ENCODE assay signal across 22 cellular contexts in genomic region chr5:147966829-147967228, GRCh38.
DNase-seq lines count a peak whose midpoint lies in the region; ATAC-seq, FAIRE-seq and TF ChIP-seq lines count a peak whose summit lies in the region.
"Had no signal": no experiment of that assay in that cellular context is flagged by ENCODE, and none has a peak within 500 bp of the region (broad histone marks: within the 10 kb centered on the region; RNA-seq: fewer than 3 reads in every experiment).

No MANE protein-coding gene starts in this region.

- no peaks in the 10 kb centered on the region for H3K27me3 ChIP-seq in parathyroid adenoma (ENCODE audit: control insufficient read depth, insufficient read depth, low read length)

- WGBS in A549 (ENCODE audit: missing lambda C conversion rate): 11% methylated on average over 4 of the region's 4 CpGs

- no peak overlapping the region for H3K9ac ChIP-seq in parathyroid adenoma

- TF ChIP-seq CTCF in A549 (IDR thresholded peaks at IDR 0.05) (no peak), parathyroid adenoma (IDR thresholded peaks at IDR 0.05) (no peak)

- H3K4me2 ChIP-seq in A549 (no peak overlapping the region), parathyroid adenoma (ENCODE audit: low read length) (no peak overlapping the region)
- H3K4me2 ChIP-seq: PC-9 had no signal

- H3K27ac ChIP-seq in A549: no peak overlapping the region
- no peak overlapping the region for H3K27ac ChIP-seq in parathyroid adenoma
- H3K27ac ChIP-seq: PC-9, SK-N-MC had no signal

- TF ChIP-seq RAD21 in A549 (conservative IDR thresholded peaks at IDR 0.05 in 1 of 2, IDR thresholded peaks at IDR 0.05 in 1 of 2): no peak

- TF ChIP-seq POLR2A in A549 (IDR thresholded peaks at IDR 0.05; ENCODE audit: low read length): no peak

- H3K9me3 Mint-ChIP-seq in stimulated activated naive CD8-positive, alpha-beta T cell treated with anti-CD3 and anti-CD28 coated beads, Interleukin-15, amount 100 ng/mL, for 72 hours: no peaks in the 10 kb centered on the region

- DNase-seq in A549 (ENCODE audit: low read depth in 1 of 2, low spot score in 1 of 2) (no peak), NCI-H226 (peak; percentile 2), epidermal melanocyte (ENCODE audit: insufficient read length, low spot score) (peak; percentile 63), NCI-H82 treated with DMSO at 0.1 percent for 48 hours (lab: John Stamatoyannopoulos, UW; ENCODE audit: unreplicated experiment) (no peak)
- no peak for DNase-seq in stimulated activated naive CD8-positive, alpha-beta T cell treated with anti-CD3 and anti-CD28 coated beads, Interleukin-15, amount 100 ng/mL, for 72 hours
- DNase-seq: 8988T, DMS153, DND-41, GOT3, HFFc6, KG1, MG63, NCI-H1105 treated with DMSO at 0.1 percent for 48 hours, NCI-H2029, NCI-H446 treated with DMSO at 0.1 percent for 48 hours, NCI-H82, PC-9, SHP77 treated with DMSO at 0.1 percent for 48 hours had no signal

- no peak overlapping the region for H3K4me3 ChIP-seq in A549
- no peak overlapping the region for H3K4me3 ChIP-seq in parathyroid adenoma (ENCODE audit: low read depth, low read length)
- H3K4me3 ChIP-seq: HAP-1, MG63, PC-9, SK-N-MC had no signal

- CTCF ChIA-PET in A549 (lab: Yijun Ruan, JAX): no interaction called here

- no peaks in the 10 kb centered on the region for H3K79me2 ChIP-seq in parathyroid adenoma

- peak overlapping the region; percentile 32 for H2AFZ ChIP-seq in parathyroid adenoma
- H2AFZ ChIP-seq: PC-9 had no signal

- no peak overlapping the region for H3K27ac Mint-ChIP-seq in stimulated activated naive CD8-positive, alpha-beta T cell treated with anti-CD3 and anti-CD28 coated beads, Interleukin-15, amount 100 ng/mL, for 72 hours
- H3K27ac Mint-ChIP-seq: HFFc6 had no signal

- H3K9me3 ChIP-seq in A549 (no peaks in the 10 kb centered on the region), parathyroid adenoma (ENCODE audit: control insufficient read depth, low read length) (no peaks in the 10 kb centered on the region)
- H3K9me3 ChIP-seq: HAP-1, MG63 had no signal

- ATAC-seq in A549 (no peak), HG02852 (IDR thresholded peaks at IDR 0.05; ENCODE audit: unreplicated experiment) (no peak)
- no peak for ATAC-seq in stimulated activated naive CD8-positive, alpha-beta T cell treated with anti-CD3 and anti-CD28 coated beads, Interleukin-15, amount 100 ng/mL, for 72 hours

- H3K4me1 Mint-ChIP-seq in stimulated activated naive CD8-positive, alpha-beta T cell treated with anti-CD3 and anti-CD28 coated beads, Interleukin-15, amount 100 ng/mL, for 72 hours: no peaks in the 10 kb centered on the region

- H3K4me1 ChIP-seq in A549 (no peaks in the 10 kb centered on the region), parathyroid adenoma (no peaks in the 10 kb centered on the region)
- H3K4me1 ChIP-seq: HAP-1 had no signal

- H3K36me3 ChIP-seq in parathyroid adenoma (ENCODE audit: control insufficient read depth, insufficient read depth, low read length): no peaks in the 10 kb centered on the region
- H3K36me3 ChIP-seq: HAP-1, MG63 had no signal

- no peak for TF ChIP-seq EP300 in A549 (IDR thresholded peaks at IDR 0.05)

- no peak for FAIRE-seq in A549 (lab: Jason Lieb, UNC)

- peaks cover 9% of the 10 kb centered on the region for H3K27me3 Mint-ChIP-seq in stimulated activated naive CD8-positive, alpha-beta T cell treated with anti-CD3 and anti-CD28 coated beads, Interleukin-15, amount 100 ng/mL, for 72 hours

- no peak overlapping the region for H3K4me3 Mint-ChIP-seq in stimulated activated naive CD8-positive, alpha-beta T cell treated with anti-CD3 and anti-CD28 coated beads, Interleukin-15, amount 100 ng/mL, for 72 hours
- H3K4me3 Mint-ChIP-seq: HFFc6 had no signal

- POLR2A ChIA-PET in A549 (lab: Yijun Ruan, JAX): no interaction called here

TF ChIP-seq in A549, 52 proteins besides CTCF, POLR2A, EP300 and RAD21:
- TF ChIP-seq MAFK (IDR thresholded peaks at IDR 0.05; ENCODE audit: partially characterized antibody) (peak; percentile 69), ZC3H11A (IDR thresholded peaks at IDR 0.05) (no peak)

Comparison
In these comparisons a context has a peak if more than half of its experiments do, and no peak if none do; other contexts are left out.
1. DNase-seq: peak in NCI-H226 (single experiment) and epidermal melanocyte (single experiment); none in A549 (0 of 2), stimulated activated naive CD8-positive, alpha-beta T cell treated with anti-CD3 and anti-CD28 coated beads, Interleukin-15, amount 100 ng/mL, for 72 hours (0 of 2) and NCI-H82 treated with DMSO at 0.1 percent for 48 hours (single experiment).